In the genomic region with DNA sequence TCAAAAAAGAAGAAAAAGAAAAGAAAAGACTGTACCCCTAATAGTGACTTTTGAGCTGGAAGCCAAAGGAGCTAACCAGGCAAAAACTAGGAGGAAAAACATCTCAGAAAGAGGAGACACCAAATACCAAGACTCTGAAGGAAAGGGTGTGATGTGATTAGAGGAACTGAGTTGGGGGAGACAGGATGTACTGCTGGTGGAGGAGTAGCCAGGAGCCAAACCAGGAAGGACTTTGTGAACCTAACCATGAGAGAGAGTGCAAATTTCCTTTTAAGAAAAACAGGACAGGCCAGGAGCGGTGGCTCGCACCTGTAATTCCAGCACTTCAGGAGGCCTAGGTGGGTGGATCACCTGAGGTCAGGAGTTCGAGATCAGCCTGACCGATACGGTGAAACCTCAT, we compare ENCODE assay signal across 18 cellular contexts. TPM values are rescaled to one million over a fixed set of nuclear protein-coding genes. Genes with fewer than 3 reads are reported as not detected.
DNase-seq lines count a peak whose midpoint lies in the region; ATAC-seq and TF ChIP-seq lines count a peak whose summit lies in the region.
"Had no signal": no experiment of that assay in that cellular context is flagged by ENCODE, and none has a peak within 500 bp of the region (broad histone marks: within the 10 kb centered on the region; RNA-seq: fewer than 3 reads in every experiment).

No MANE protein-coding gene starts in this region.

- peak overlapping the region; percentile 63 to 83 (median 74) for H3K27ac ChIP-seq in heart right ventricle
- peak overlapping the region; percentile 94 for H3K27ac ChIP-seq in neutrophil
- H3K27ac ChIP-seq in smooth muscle cell (ENCODE audit: low read depth) = no peak overlapping the region
- H3K27ac ChIP-seq: A549, RWPE1 had no signal

- no peak overlapping the region for H3K9ac ChIP-seq in smooth muscle cell (ENCODE audit: low read depth)
- H3K9ac ChIP-seq: BLaER1 treated with 17β-estradiol and CSF1 and Interleukin-3, amounts not matched to agents 10 nM and 100 nM had no signal

- no peak for DNase-seq in heart right ventricle
- no peak for DNase-seq in left cardiac atrium
- DNase-seq in dermis blood vessel endothelial cell = peak; percentile 30
- no peak for DNase-seq in smooth muscle cell (lab: John Stamatoyannopoulos, UW; ENCODE audit: unreplicated experiment)
- DNase-seq in NCI-H1105 (lab: John Stamatoyannopoulos, UW) = no peak
- DNase-seq: NCI-H1092, NCI-H2081 treated with DMSO at 0.1 percent for 48 hours, NCI-H510A, NCI-H774, PC-3 had no signal

- H3K9me3 ChIP-seq in heart right ventricle = no peaks in the 10 kb centered on the region
- no peaks in the 10 kb centered on the region for H3K9me3 ChIP-seq in neutrophil
- H3K9me3 ChIP-seq in smooth muscle cell (replicated peaks; ENCODE audit: low read depth) = no peaks in the 10 kb centered on the region
- H3K9me3 ChIP-seq: A549 had no signal

- intact Hi-C loops in heart right ventricle (cut with DNase I) (loop anchor here in 3 of 10 donors (5.0 kb wide), 2 partner anchors 36 to 41 kb away; no protein-coding TSS in a partner anchor), left cardiac atrium (cut with DNase I) (no loop called here)

- H3K4me1 ChIP-seq in heart right ventricle (peaks cover 3 to 63% (median 48%) of the 10 kb centered on the region in 9 donors), neutrophil (ENCODE audit: control insufficient read depth in 1 of 2, insufficient read depth in 1 of 2, low read depth in 1 of 2, low read length in 1 of 2) (peaks cover 55 to 63% of the 10 kb centered on the region in 2 experiments), smooth muscle cell (ENCODE audit: low read depth) (peaks cover 4% of the 10 kb centered on the region)
- H3K4me1 ChIP-seq: A549 had no signal

- WGBS in heart right ventricle, 2 donors = 56 to 75% methylated on average over 5 of the region's 5 CpGs
- WGBS in smooth muscle cell (ENCODE audit: low lambda C conversion rate) = 95% methylated on average over 5 of the region's 5 CpGs

- H3F3A ChIP-seq in smooth muscle cell (ENCODE audit: low read depth) = no peaks in the 10 kb centered on the region

- peaks cover 0 to 29% (median 4%) of the 10 kb centered on the region in 7 donors for H3K27me3 ChIP-seq in heart right ventricle
- H3K27me3 ChIP-seq in neutrophil = peaks cover 25% of the 10 kb centered on the region
- peaks cover 38% of the 10 kb centered on the region for H3K27me3 ChIP-seq in smooth muscle cell (ENCODE audit: low read depth)
- H3K27me3 ChIP-seq: BLaER1 treated with 17β-estradiol and CSF1 and Interleukin-3, amounts not matched to agents 10 nM and 100 nM had no signal

- ATAC-seq in heart right ventricle (peak in 6 of 8 donors; percentile 40 to 77 (median 70)), left cardiac atrium (no peak), HG02571 (IDR thresholded peaks at IDR 0.05; ENCODE audit: unreplicated experiment) (no peak)
- ATAC-seq: A549, GM23338, HCT116, K562, PC-3 had no signal

- H3K4me3 ChIP-seq in heart right ventricle (peak overlapping the region in 1 of 10 donors; percentile 5), neutrophil (ENCODE audit: low read depth in 1 of 2, low read length in 1 of 2) (no peak overlapping the region), smooth muscle cell (no peak overlapping the region)
- H3K4me3 ChIP-seq: A549; BLaER1 treated with 17β-estradiol and CSF1 and Interleukin-3, amounts not matched to agents 10 nM and 100 nM; GM23338; K562 had no signal

- H3K79me2 ChIP-seq in smooth muscle cell (ENCODE audit: low read depth) = no peaks in the 10 kb centered on the region

- TF ChIP-seq CTCF in heart right ventricle (IDR thresholded peaks at IDR 0.05) (no peak), neutrophil (IDR thresholded peaks at IDR 0.05) (no peak), smooth muscle cell (IDR thresholded peaks at IDR 0.05; ENCODE audit: borderline replicate concordance, insufficient read depth, poor library complexity, severe bottlenecking) (no peak)

- H2AFZ ChIP-seq in smooth muscle cell (ENCODE audit: low read depth) = no peak overlapping the region
- H2AFZ ChIP-seq: GM23338 had no signal

- no peak overlapping the region for H3K4me2 ChIP-seq in smooth muscle cell
- H3K4me2 ChIP-seq: A549, GM23338 had no signal

- no peaks in the 10 kb centered on the region for H3K36me3 ChIP-seq in heart right ventricle
- no peaks in the 10 kb centered on the region for H3K36me3 ChIP-seq in neutrophil
- no peaks in the 10 kb centered on the region for H3K36me3 ChIP-seq in smooth muscle cell (ENCODE audit: low read depth)

- no peaks in the 10 kb centered on the region for H4K20me1 ChIP-seq in smooth muscle cell (ENCODE audit: low read depth)
- H4K20me1 ChIP-seq: BLaER1 treated with 17β-estradiol and CSF1 and Interleukin-3, amounts not matched to agents 10 nM and 100 nM had no signal

RNA-seq across cellular contexts. Expression of gene RBP7, which starts 4.1 kb away (rescaled TPM):
- total RNA-seq in heart right ventricle (10 to 100 TPM; 15.5 to 46.4 (median 24.4) TPM), left cardiac atrium (10 to 100 TPM; 24.8 to 29.9 TPM), dermis blood vessel endothelial cell (0.28 and 0.34 TPM in 2 replicates), smooth muscle cell (0.45 and 0.58 TPM in 2 replicates)
- polyA plus RNA-seq in heart right ventricle (100 to 1,000 TPM in 1 of 2 donors, 10 to 100 TPM in 1; 54.7 to 106 TPM), smooth muscle cell (0.70 TPM in 1 of 2 replicates, not detected in the other)
- total RNA-seq: K562 had no signal
- polyA plus RNA-seq: K562 had no signal

RNA-seq across cellular contexts. Expression of gene UBE4B, which starts 39.8 kb away (rescaled TPM):
- 10 to 100 TPM; 59.0 to 87.3 (median 69.2) TPM for total RNA-seq in heart right ventricle
- 10 to 100 TPM; 18.3 to 23.4 TPM for polyA plus RNA-seq in heart right ventricle
- total RNA-seq in left cardiac atrium = 10 to 100 TPM; 42.9 to 47.8 TPM
- 23.0 and 44.9 TPM in 2 replicates for total RNA-seq in dermis blood vessel endothelial cell
- total RNA-seq in smooth muscle cell = 46.4 and 54.7 TPM in 2 replicates
- 20.9 and 24.2 TPM in 2 replicates for polyA plus RNA-seq in smooth muscle cell

RNA-seq across cellular contexts. Expression of gene NMNAT1, which starts 49.6 kb away (rescaled TPM):
- 10 to 100 TPM; 14.2 to 23.7 (median 20.3) TPM for total RNA-seq in heart right ventricle
- 10 to 100 TPM in 1 of 2 donors, 1 to 10 TPM in 1; 9.6 to 14.3 TPM for polyA plus RNA-seq in heart right ventricle
- 10 to 100 TPM; 14.9 to 19.1 TPM for total RNA-seq in left cardiac atrium
- total RNA-seq in dermis blood vessel endothelial cell = 15.3 and 16.7 TPM in 2 replicates
- 6.4 and 7.4 TPM in 2 replicates for total RNA-seq in smooth muscle cell
- 9.6 and 9.8 TPM in 2 replicates for polyA plus RNA-seq in smooth muscle cell

RNA-seq across cellular contexts. Expression of gene LZIC, which starts 49.7 kb away (rescaled TPM):
- total RNA-seq in heart right ventricle (10 to 100 TPM; 27.7 to 38.0 (median 34.2) TPM), left cardiac atrium (10 to 100 TPM; 27.1 to 31.2 TPM), dermis blood vessel endothelial cell (29.1 and 31.0 TPM in 2 replicates), smooth muscle cell (42.3 and 47.5 TPM in 2 replicates)
- polyA plus RNA-seq in heart right ventricle (10 to 100 TPM; 13.4 to 20.6 TPM), smooth muscle cell (21.9 and 36.4 TPM in 2 replicates)

Comparison
In these comparisons a context has a peak if more than half of its experiments do, and no peak if none do; other contexts are left out.
1. ATAC-seq: peak in heart right ventricle (6 of 8); none in left cardiac atrium (0 of 2) and HG02571 (single experiment).
2. RNA of gene RBP7, which starts 4.1 kb away (total RNA-seq): 24.8 to 29.9 TPM in left cardiac atrium and 15.5 to 46.4 TPM in heart right ventricle; 0.45 to 0.58 TPM in smooth muscle cell and 0.28 to 0.34 TPM in dermis blood vessel endothelial cell; every median in the first group is over 10 times any median in the second.